In the genomic region with DNA sequence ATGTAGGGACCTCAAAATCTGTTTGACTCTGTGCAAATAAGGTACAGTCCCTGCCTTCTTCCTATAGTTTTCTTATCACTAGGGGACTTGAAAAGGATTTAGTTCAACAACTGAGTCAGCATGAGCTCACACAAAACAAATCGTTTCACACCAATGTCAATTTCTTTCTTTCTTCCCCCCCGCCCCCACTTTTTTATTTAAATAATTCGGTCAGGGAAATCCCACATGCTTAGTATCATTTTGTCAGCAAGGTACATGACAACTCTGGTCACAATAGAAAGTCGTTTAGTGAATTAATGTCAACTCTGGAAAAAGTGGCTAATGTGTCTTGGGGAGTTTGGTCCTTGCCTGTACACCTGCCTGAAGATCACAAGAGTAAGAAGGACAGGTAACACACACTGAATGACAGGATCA, we compare ENCODE assay signal across 12 cellular contexts.
DNase-seq lines count a peak whose midpoint lies in the region; ATAC-seq and TF ChIP-seq lines count a peak whose summit lies in the region.
"Had no signal": no experiment of that assay in that cellular context is flagged by ENCODE, and none has a peak within 500 bp of the region (broad histone marks: within the 10 kb centered on the region; RNA-seq: fewer than 3 reads in every experiment).

No MANE protein-coding gene starts in this region.

- no peak overlapping the region for H4K91ac ChIP-seq in trophoblast cell (ENCODE audit: low read depth, low read length)

- no peak overlapping the region for H2BK5ac ChIP-seq in mesendoderm (ENCODE audit: low read length)
- H2BK5ac ChIP-seq in trophoblast cell (ENCODE audit: low read depth, low read length, poor library complexity) = no peak overlapping the region

- H3K9ac ChIP-seq in SU-DHL-6 (ENCODE audit: low read length) (peak overlapping the region; percentile 52), mesendoderm (ENCODE audit: low read length) (no peak overlapping the region), trophoblast cell (ENCODE audit: low read length) (no peak overlapping the region)

- H3F3A ChIP-seq in SU-DHL-6 (ENCODE audit: insufficient read depth) = peaks cover 62% of the 10 kb centered on the region

- H2AFZ ChIP-seq in SU-DHL-6 (ENCODE audit: low read depth, low read length, severe bottlenecking) (no peak overlapping the region), trophoblast cell (ENCODE audit: insufficient read depth, low read length, poor library complexity) (no peak overlapping the region)

- no peaks in the 10 kb centered on the region for H3K9me2 ChIP-seq in SU-DHL-6 (replicated peaks; ENCODE audit: insufficient read depth, low read length)

- H3K18ac ChIP-seq in mesendoderm (ENCODE audit: low read length) (no peak overlapping the region), trophoblast cell (ENCODE audit: low read length) (no peak overlapping the region)

- H2AK5ac ChIP-seq in mesendoderm (ENCODE audit: low read length) (no peak overlapping the region), trophoblast cell (ENCODE audit: low read length) (no peak overlapping the region)

- no peaks in the 10 kb centered on the region for H3K9me3 ChIP-seq in SU-DHL-6 (ENCODE audit: insufficient read depth, low read length)
- H3K9me3 ChIP-seq in trophoblast cell (ENCODE audit: insufficient read depth, low read depth, low read length) = no peaks in the 10 kb centered on the region
- H3K9me3 ChIP-seq: mucosa of descending colon had no signal

- H3K4me2 ChIP-seq in SU-DHL-6 (ENCODE audit: low read depth, low read length, poor library complexity, severe bottlenecking) = peak overlapping the region; percentile 90
- H3K4me2 ChIP-seq in mesendoderm (ENCODE audit: low read length) = no peak overlapping the region
- no peak overlapping the region for H3K4me2 ChIP-seq in trophoblast cell (ENCODE audit: low read length)

- H2BK12ac ChIP-seq in trophoblast cell (ENCODE audit: low read length) = no peak overlapping the region

- WGBS in mesendoderm (ENCODE audit: extremely low coverage, insufficient coverage, low lambda C conversion rate) = no CpG with 5 or more reads among the region's 4 CpGs
- WGBS in trophoblast cell (ENCODE audit: extremely low coverage, insufficient coverage, insufficient read length) = no CpG with 5 or more reads among the region's 4 CpGs

- no peak overlapping the region for H3K56ac ChIP-seq in mesendoderm (ENCODE audit: low read length)

- peak; percentile 53 for DNase-seq in activated T-cell treated with anti-CD3 and anti-CD28 coated beads for 24 hours (ENCODE audit: low read depth)
- DNase-seq in activated T-cell treated with anti-CD3 and anti-CD28 coated beads for 4 hours = no peak
- peak; percentile 33 for DNase-seq in stimulated activated CD4-positive, alpha-beta T cell treated with anti-CD3 and anti-CD28 coated beads, Interleukin-2, amount 100 ng/mL, for 4 hours (ENCODE audit: low read depth)
- DNase-seq in cerebellar nuclear complex (lab: John Stamatoyannopoulos, UW) = no peak
- DNase-seq in mesendoderm = no peak
- DNase-seq in trophoblast cell = no peak
- DNase-seq: cortex of kidney, mucosa of descending colon, NCI-H1048 had no signal

- H3K23ac ChIP-seq in mesendoderm (ENCODE audit: low read length) (no peak overlapping the region), trophoblast cell (ENCODE audit: low read length) (no peak overlapping the region)

- H2BK120ac ChIP-seq in mesendoderm (ENCODE audit: low read depth, low read length) (no peak overlapping the region), trophoblast cell (ENCODE audit: insufficient read depth, low read length, poor library complexity) (no peak overlapping the region)

- H2BK15ac ChIP-seq in mesendoderm (replicated peaks; ENCODE audit: low read depth) = no peak overlapping the region

- no peaks in the 10 kb centered on the region for H3K36me3 ChIP-seq in SU-DHL-6 (ENCODE audit: low read length)
- no peaks in the 10 kb centered on the region for H3K36me3 ChIP-seq in mesendoderm (ENCODE audit: control insufficient read depth, insufficient read depth, low read length)
- no peaks in the 10 kb centered on the region for H3K36me3 ChIP-seq in trophoblast cell (ENCODE audit: control insufficient read depth in 1 of 2, insufficient read depth in 2 of 2, low read length in 2 of 2)

- ATAC-seq in HG02588 (IDR thresholded peaks at IDR 0.05; ENCODE audit: unreplicated experiment) = peak; percentile 42
- ATAC-seq: mucosa of descending colon had no signal

- H3K79me2 ChIP-seq in SU-DHL-6 (ENCODE audit: insufficient read depth, low read length) = peaks cover 19% of the 10 kb centered on the region
- no peaks in the 10 kb centered on the region for H3K79me2 ChIP-seq in mesendoderm (ENCODE audit: control insufficient read depth, insufficient read depth, low read length)
- H3K79me2 ChIP-seq in trophoblast cell (ENCODE audit: control insufficient read depth, insufficient read depth, low read length, poor library complexity) = no peaks in the 10 kb centered on the region

- H4K8ac ChIP-seq in mesendoderm (ENCODE audit: low read depth, low read length) (no peak overlapping the region), trophoblast cell (ENCODE audit: low read depth, low read length) (no peak overlapping the region)

- no peaks in the 10 kb centered on the region for H3K79me1 ChIP-seq in mesendoderm (ENCODE audit: low read length)
- no peaks in the 10 kb centered on the region for H3K79me1 ChIP-seq in trophoblast cell (ENCODE audit: low read length)

- H3K14ac ChIP-seq in trophoblast cell (ENCODE audit: low read length) = no peak overlapping the region

- H3K27me3 ChIP-seq in SU-DHL-6 (ENCODE audit: low read length) (no peaks in the 10 kb centered on the region), mesendoderm (ENCODE audit: insufficient read depth, low read length, poor library complexity) (no peaks in the 10 kb centered on the region), trophoblast cell (ENCODE audit: insufficient read depth, low read length) (no peaks in the 10 kb centered on the region)

- H3K4ac ChIP-seq in mesendoderm (ENCODE audit: low read depth, low read length) (no peak overlapping the region), trophoblast cell (ENCODE audit: low read depth, low read length) (no peak overlapping the region)

- H3K27ac ChIP-seq in SU-DHL-6 (ENCODE audit: low read depth, low read length) = peak overlapping the region; percentile 99
- H3K27ac ChIP-seq in mesendoderm (ENCODE audit: low read depth, low read length) = no peak overlapping the region
- no peak overlapping the region for H3K27ac ChIP-seq in trophoblast cell (ENCODE audit: low read depth, low read length)
- H3K27ac ChIP-seq: RWPE1 had no signal

- H4K20me1 ChIP-seq in SU-DHL-6 (ENCODE audit: low read depth, low read length) = no peaks in the 10 kb centered on the region

- H4K12ac ChIP-seq in trophoblast cell (ENCODE audit: low read depth, low read length) = no peak overlapping the region

- TF ChIP-seq CTCF in SU-DHL-6 (IDR thresholded peaks at IDR 0.05; ENCODE audit: insufficient read depth, low read length, poor library complexity, severe bottlenecking) = no peak

- H3K4me1 ChIP-seq in mesendoderm (ENCODE audit: control insufficient read depth, low read depth, low read length) (peaks cover 3% of the 10 kb centered on the region), trophoblast cell (ENCODE audit: control insufficient read depth in 1 of 2, insufficient read depth in 2 of 2, low read length in 2 of 2) (peaks cover 0 to 3% of the 10 kb centered on the region in 2 experiments)

- H3K4me3 ChIP-seq in SU-DHL-6 (ENCODE audit: insufficient read depth, low read length, poor library complexity, severe bottlenecking) = peak overlapping the region; percentile 18
- no peak overlapping the region for H3K4me3 ChIP-seq in mesendoderm (ENCODE audit: low read length)
- H3K4me3 ChIP-seq in trophoblast cell (ENCODE audit: low read depth, low read length) = no peak overlapping the region
- H3K4me3 ChIP-seq: mucosa of descending colon had no signal

- H4K5ac ChIP-seq in mesendoderm (ENCODE audit: low read length) = no peak overlapping the region

Comparison
In these comparisons a context has a peak if more than half of its experiments do, and no peak if none do; other contexts are left out.
1. DNase-seq: peak in activated T-cell treated with anti-CD3 and anti-CD28 coated beads for 24 hours (single experiment) and stimulated activated CD4-positive, alpha-beta T cell treated with anti-CD3 and anti-CD28 coated beads, Interleukin-2, amount 100 ng/mL, for 4 hours (single experiment); none in activated T-cell treated with anti-CD3 and anti-CD28 coated beads for 4 hours (single experiment), cerebellar nuclear complex (0 of 2), mesendoderm (single experiment) and trophoblast cell (0 of 2).